Comparison of ENCODE assay signal across 17 cellular contexts in the genomic region with DNA sequence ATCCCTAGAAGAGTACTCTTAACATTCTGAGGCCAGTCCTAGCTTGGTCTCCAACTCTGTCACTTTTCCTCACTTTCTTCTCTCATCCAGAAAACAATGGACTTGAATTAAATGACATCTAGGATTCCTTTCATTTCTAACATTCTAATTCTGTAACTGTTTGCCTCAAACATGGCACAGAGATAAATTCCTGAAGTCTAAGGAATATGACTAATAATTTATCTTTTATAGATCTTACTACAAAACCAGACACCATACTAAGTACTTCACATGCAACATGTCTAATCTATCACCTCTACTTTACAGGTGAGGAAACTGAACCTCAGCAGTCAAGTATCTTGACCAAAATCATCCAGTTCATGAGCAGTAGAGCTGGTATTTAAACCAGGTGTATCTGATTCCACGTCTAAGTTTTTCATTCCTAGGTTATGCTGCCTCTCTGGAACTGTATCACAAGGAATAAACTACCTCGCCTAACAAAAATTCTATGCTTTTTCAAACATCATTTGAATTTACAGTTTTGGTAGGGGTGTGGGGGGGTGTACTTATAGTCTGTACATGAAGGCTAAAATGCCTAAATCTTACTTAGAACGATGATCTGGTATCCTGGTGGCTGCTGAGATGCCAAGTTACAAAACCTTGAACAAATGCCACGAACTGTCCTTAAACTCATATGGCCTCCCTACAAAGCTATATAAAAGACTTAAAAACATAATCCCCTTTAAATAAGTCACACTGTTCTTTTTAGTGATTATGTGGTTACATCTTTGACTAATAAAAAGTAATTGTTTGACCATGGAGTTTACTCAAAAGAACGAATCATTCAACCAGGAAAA. TPM values are rescaled to one million over a fixed set of nuclear protein-coding genes. Genes with fewer than 3 reads are reported as not detected.
DNase-seq lines count a peak whose midpoint lies in the region; ATAC-seq and TF ChIP-seq lines count a peak whose summit lies in the region.
"Had no signal": no experiment of that assay in that cellular context is flagged by ENCODE, and none has a peak within 500 bp of the region (broad histone marks: within the 10 kb centered on the region; RNA-seq: fewer than 3 reads in every experiment).

No MANE protein-coding gene starts in this region.

- no peak for TF ChIP-seq CTCF in hepatocyte (IDR thresholded peaks at IDR 0.05; ENCODE audit: poor library complexity)

- in situ Hi-C loops in ACHN (cut with HindIII; ENCODE audit: low pct_ligation_motif_present, low pct_unique_long_range_greater_than_20kb, low sequenced_read_pairs), result no loop called here

- H3K27me3 ChIP-seq in hepatocyte, result no peaks in the 10 kb centered on the region
- H3K27me3 ChIP-seq: upper lobe of right lung had no signal

- no peaks in the 10 kb centered on the region for H3K36me3 ChIP-seq in hepatocyte (replicated peaks; ENCODE audit: insufficient read depth, low read depth)
- H3K36me3 ChIP-seq: upper lobe of right lung had no signal

- no peak overlapping the region for H3K4me3 ChIP-seq in hepatocyte
- H3K4me3 ChIP-seq: upper lobe of right lung had no signal

- no peaks in the 10 kb centered on the region for H3K9me3 ChIP-seq in hepatocyte (ENCODE audit: low read depth)
- H3K9me3 ChIP-seq: upper lobe of right lung had no signal

- 88% methylated on average over 5 of the region's 5 CpGs for WGBS in hepatocyte (ENCODE audit: low lambda C conversion rate, missing lambda C conversion rate)

- DNase-seq in ACHN, result peak; percentile 83
- DNase-seq in HS-27A (ENCODE audit: low read depth), result peak; percentile 30
- DNase-seq in astrocyte of the hippocampus (ENCODE audit: low read depth, low spot score), result peak; percentile 37
- DNase-seq in kidney glomerular epithelial cell (lab: John Stamatoyannopoulos, UW), result peak; percentile 30
- no peak for DNase-seq in cerebellum (ENCODE audit: low spot score)
- no peak for DNase-seq in hepatocyte (ENCODE audit: low spot score)
- DNase-seq in pons (ENCODE audit: low spot score), result no peak
- DNase-seq: activated CD8-positive, alpha-beta T cell treated with anti-CD3 and anti-CD28 coated beads for 36 hours; activated naive CD4-positive, alpha-beta T cell; DMS53; NCI-H2081; SHP77; stimulated activated CD8-positive, alpha-beta memory T cell treated with anti-CD3 and anti-CD28 coated beads, Interleukin-4, amount 100 ng/mL, for 48 hours; upper lobe of right lung had no signal

- peaks cover 99% of the 10 kb centered on the region for H3K79me2 ChIP-seq in hepatocyte

- peaks cover 67% of the 10 kb centered on the region for H4K20me1 ChIP-seq in hepatocyte (ENCODE audit: insufficient read depth, poor library complexity, severe bottlenecking)

- H3K4me1 ChIP-seq in hepatocyte (ENCODE audit: insufficient read depth), result no peaks in the 10 kb centered on the region

- no peak overlapping the region for H2AFZ ChIP-seq in hepatocyte
- H2AFZ ChIP-seq: parathyroid adenoma had no signal

- H3K4me2 ChIP-seq in hepatocyte, result no peak overlapping the region

- no peak for ATAC-seq in GM21528 (IDR thresholded peaks at IDR 0.05; ENCODE audit: low FRiP score, unreplicated experiment)
- ATAC-seq: activated CD8-positive, alpha-beta T cell treated with anti-CD3 and anti-CD28 coated beads for 36 hours; esophagus mucosa; upper lobe of right lung had no signal

- no peak overlapping the region for H3K27ac ChIP-seq in hepatocyte
- H3K27ac ChIP-seq: parathyroid adenoma, upper lobe of right lung had no signal

- H3K9me2 ChIP-seq in hepatocyte (replicated peaks; ENCODE audit: insufficient read depth), result no peaks in the 10 kb centered on the region

RNA-seq across cellular contexts. Expression of a gene that starts 41.6 kb away (rescaled TPM):
- total RNA-seq in cerebellum (80.9 TPM), hepatocyte (30.4 and 36.9 TPM in 2 replicates)
- 47.9 and 57.8 TPM in 2 replicates for polyA plus RNA-seq in hepatocyte

Comparison
In these comparisons a context has a peak if more than half of its experiments do, and no peak if none do; other contexts are left out.
1. DNase-seq: peak in ACHN (single experiment), HS-27A (single experiment), astrocyte of the hippocampus (single experiment) and kidney glomerular epithelial cell (single experiment); none in cerebellum (single experiment), hepatocyte (single experiment) and pons (single experiment).